In the genomic region with DNA sequence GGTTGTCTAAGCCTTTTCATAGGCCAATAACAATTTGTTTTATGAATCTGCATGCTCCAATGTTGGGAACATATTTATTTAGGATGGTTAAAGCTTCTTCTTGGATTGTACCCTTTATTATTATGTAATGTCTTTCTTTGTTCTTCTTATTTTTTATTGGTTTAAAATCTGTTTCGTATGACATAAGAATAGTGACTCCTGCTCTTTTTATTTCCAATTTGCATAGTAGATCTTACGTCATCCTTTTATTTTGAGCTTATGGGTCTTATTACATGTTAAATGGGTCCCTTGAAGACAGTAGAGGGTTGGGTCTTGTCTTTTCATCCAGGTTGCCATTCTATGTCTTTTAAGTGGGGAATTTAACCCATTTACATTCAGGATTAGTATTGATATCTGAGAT, we compare ENCODE assay signal across 31 cellular contexts.
A peak's percentile ranks its signal among the peaks of the same experiment; 100 is the strongest.
DNase-seq lines count a peak whose midpoint lies in the region; ATAC-seq, FAIRE-seq and TF ChIP-seq lines count a peak whose summit lies in the region.
"Had no signal": no experiment of that assay in that cellular context is flagged by ENCODE, and none has a peak within 500 bp of the region (broad histone marks: within the 10 kb centered on the region; RNA-seq: fewer than 3 reads in every experiment).

No MANE protein-coding gene starts in this region.

- TF ChIP-seq EP300 in HepG2 (IDR thresholded peaks at IDR 0.05; ENCODE audit: low read depth in 2 of 2, low read length in 2 of 2) (no peak), HepG2 (CRISPR knock-in tag; IDR thresholded peaks at IDR 0.05; ENCODE audit: borderline replicate concordance) (no peak)

- H3K4me3 ChIP-seq in HepG2 (replicated peaks in 1 of 3; ENCODE audit: insufficient read depth in 1 of 3, low read depth in 2 of 3, low read length in 3 of 3) = no peak overlapping the region
- H3K4me3 ChIP-seq in right lobe of liver = no peak overlapping the region
- no peak overlapping the region for H3K4me3 ChIP-seq in HEK293 (ENCODE audit: low read depth, low read length)
- H3K4me3 ChIP-seq: A549; BLaER1; BLaER1 treated with 17β-estradiol and CSF1 and Interleukin-3, amounts not matched to agents 10 nM and 100 nM had no signal

- H3K27ac ChIP-seq in HepG2 (ENCODE audit: extremely low read length, insufficient read depth, low read length) (no peak overlapping the region), right lobe of liver (no peak overlapping the region), HEK293 (ENCODE audit: extremely low read depth, low read depth, low read length) (no peak overlapping the region)
- H3K27ac ChIP-seq: 22Rv1; A549; BLaER1; BLaER1 treated with 17β-estradiol and CSF1 and Interleukin-3, amounts not matched to agents 10 nM and 100 nM; C4-2B had no signal

- no peak for ATAC-seq in HepG2
- ATAC-seq in right lobe of liver = no peak
- ATAC-seq: A549; CD8-positive, alpha-beta T cell had no signal

- no peaks in the 10 kb centered on the region for H3K36me3 ChIP-seq in HepG2 (replicated peaks in 1 of 2; ENCODE audit: control insufficient read depth in 1 of 2, insufficient read depth in 2 of 2, low read length in 2 of 2)
- no peaks in the 10 kb centered on the region for H3K36me3 ChIP-seq in right lobe of liver
- no peaks in the 10 kb centered on the region for H3K36me3 ChIP-seq in HEK293 (ENCODE audit: control insufficient read depth in 2 of 2, insufficient read depth in 1 of 2, low read length in 2 of 2)
- H3K36me3 ChIP-seq: BE2C; BLaER1; BLaER1 treated with 17β-estradiol and CSF1 and Interleukin-3, amounts not matched to agents 10 nM and 100 nM had no signal

- no peak overlapping the region for H2AFZ ChIP-seq in HepG2 (ENCODE audit: low read length)

- H3K9ac ChIP-seq in HepG2 (ENCODE audit: insufficient read depth, low read depth, low read length) = no peak overlapping the region
- H3K9ac ChIP-seq: BLaER1; BLaER1 treated with 17β-estradiol and CSF1 and Interleukin-3, amounts not matched to agents 10 nM and 100 nM had no signal

- no peaks in the 10 kb centered on the region for H3K79me2 ChIP-seq in HepG2 (ENCODE audit: insufficient read depth, low read length)

- TF ChIP-seq POLR2A in HepG2 (IDR thresholded peaks at IDR 0.05; ENCODE audit: insufficient read depth in 1 of 2, low read depth in 2 of 2, low read length in 2 of 2) (no peak), right lobe of liver (IDR thresholded peaks at IDR 0.05) (no peak)

- CTCF ChIA-PET in HepG2 (lab: Yijun Ruan, JAX; ENCODE audit: low intra/inter-chr PET ratio, low total read pairs) (no interaction called here), HEK293 (lab: Yijun Ruan, JAX) (no interaction called here)

- no peak overlapping the region for H3K4me2 ChIP-seq in HepG2 (ENCODE audit: low read depth, low read length)
- H3K4me2 ChIP-seq: A549; BLaER1; BLaER1 treated with 17β-estradiol and CSF1 and Interleukin-3, amounts not matched to agents 10 nM and 100 nM had no signal

- TF ChIP-seq RAD21 in HepG2 (CRISPR knock-in tag; IDR thresholded peaks at IDR 0.05) = no peak

- intact Hi-C loops in HepG2 (cut with micrococcal nuclease; ENCODE audit: unreplicated experiment) (no loop called here), right lobe of liver (cut with DNase I) (no loop called here)

- DNase-seq in HepG2 (ENCODE audit: low spot score) (no peak), right lobe of liver (no peak)
- no peak for DNase-seq in stimulated activated CD4-positive, alpha-beta T cell treated with anti-CD3 and anti-CD28 coated beads, Interleukin-2, amount 100 ng/mL, for 48 hours
- DNase-seq: 8988T; ACHN; AML-193; BE2C; C1 segment of cervical spinal cord; Caco-2; Calu3; CD4-positive, alpha-beta memory T cell; CD4-positive, alpha-beta T cell; CD4-positive, CD25-positive, alpha-beta regulatory T cell; CD8-positive, alpha-beta memory T cell; CD8-positive, alpha-beta T cell; COR-L47; DMS 273 treated with DMSO at 0.1 percent for 48 hours; DMS153; DMS53; DMS79; DMS79 treated with DMSO at 0.1 percent for 48 hours; DND-41; EL had no signal

- H3K9me3 ChIP-seq in HepG2 (ENCODE audit: low read length) (peaks cover 93% of the 10 kb centered on the region), right lobe of liver (no peaks in the 10 kb centered on the region), HEK293 (ENCODE audit: control insufficient read depth, insufficient read depth, low read depth, low read length) (no peaks in the 10 kb centered on the region)
- H3K9me3 ChIP-seq: BE2C, Caco-2 had no signal

- POLR2A ChIA-PET in HepG2 (lab: Yijun Ruan, JAX) = no interaction called here
- POLR2A ChIA-PET in HEK293 (lab: Yijun Ruan, JAX) = no interaction called here

- no peaks in the 10 kb centered on the region for H3K27me3 ChIP-seq in HepG2 (ENCODE audit: control insufficient read depth in 1 of 2, insufficient read depth in 2 of 2, low read length in 2 of 2)
- H3K27me3 ChIP-seq in right lobe of liver = no peaks in the 10 kb centered on the region
- H3K27me3 ChIP-seq: BE2C; BLaER1; BLaER1 treated with 17β-estradiol and CSF1 and Interleukin-3, amounts not matched to agents 10 nM and 100 nM had no signal

- in situ Hi-C loops in HepG2 (cut with HindIII; ENCODE audit: extremely low pct_ligation_motif_present, low pct_unique_long_range_greater_than_20kb) = no loop called here

- TF ChIP-seq CTCF in HepG2 (CRISPR knock-in tag; IDR thresholded peaks at IDR 0.05) (no peak), right lobe of liver (IDR thresholded peaks at IDR 0.05) (no peak), HEK293 (tag by site-specific recombination; IDR thresholded peaks at IDR 0.05) (no peak)

- WGBS in HepG2 (ENCODE audit: low lambda C conversion rate) = 6% methylated on average over 2 of the region's 2 CpGs
- WGBS in right lobe of liver (ENCODE audit: insufficient coverage, low coverage, low lambda C conversion rate, missing lambda C conversion rate) = 57% methylated on average over 1 of the region's 2 CpGs

- BruUV-seq in HepG2 (replicated peaks; lab: Mats Ljungman, UMichigan) = no TSS peak

- H3K4me1 ChIP-seq in HepG2 (ENCODE audit: insufficient read depth, low read length) = no peaks in the 10 kb centered on the region
- no peaks in the 10 kb centered on the region for H3K4me1 ChIP-seq in right lobe of liver
- no peaks in the 10 kb centered on the region for H3K4me1 ChIP-seq in HEK293 (ENCODE audit: control insufficient read depth, insufficient read depth, low read length)
- H3K4me1 ChIP-seq: A549; BLaER1; BLaER1 treated with 17β-estradiol and CSF1 and Interleukin-3, amounts not matched to agents 10 nM and 100 nM; Caco-2 had no signal

- H4K20me1 ChIP-seq in HepG2 (ENCODE audit: insufficient read depth, low read length) = no peaks in the 10 kb centered on the region
- H4K20me1 ChIP-seq: BLaER1; BLaER1 treated with 17β-estradiol and CSF1 and Interleukin-3, amounts not matched to agents 10 nM and 100 nM had no signal

- no peak for FAIRE-seq in HepG2 (lab: Jason Lieb, UNC)
- FAIRE-seq: A204.1, A549, D721Med had no signal

TF ChIP-seq in HepG2, 621 proteins besides CTCF, POLR2A, EP300 and RAD21:
- TF ChIP-seq ZNF737 (CRISPR knock-in tag; IDR thresholded peaks at IDR 0.05; ENCODE audit: borderline replicate concordance) = no peak
- peak; percentile 79 for TF ChIP-seq ATF7 (IDR thresholded peaks at IDR 0.05)
- no peak for TF ChIP-seq ATF7 (CRISPR knock-in tag; IDR thresholded peaks at IDR 0.05)

TF ChIP-seq in HEK293, 187 proteins besides CTCF, POLR2A, EP300 and RAD21:
- TF ChIP-seq ZNF555 (tag by site-specific recombination; conservative IDR thresholded peaks at IDR 0.05) = no peak
- no peak for TF ChIP-seq ZNF830 (tag by site-specific recombination; IDR thresholded peaks at IDR 0.05; ENCODE audit: low read depth)
- TF ChIP-seq, protein P1, sequence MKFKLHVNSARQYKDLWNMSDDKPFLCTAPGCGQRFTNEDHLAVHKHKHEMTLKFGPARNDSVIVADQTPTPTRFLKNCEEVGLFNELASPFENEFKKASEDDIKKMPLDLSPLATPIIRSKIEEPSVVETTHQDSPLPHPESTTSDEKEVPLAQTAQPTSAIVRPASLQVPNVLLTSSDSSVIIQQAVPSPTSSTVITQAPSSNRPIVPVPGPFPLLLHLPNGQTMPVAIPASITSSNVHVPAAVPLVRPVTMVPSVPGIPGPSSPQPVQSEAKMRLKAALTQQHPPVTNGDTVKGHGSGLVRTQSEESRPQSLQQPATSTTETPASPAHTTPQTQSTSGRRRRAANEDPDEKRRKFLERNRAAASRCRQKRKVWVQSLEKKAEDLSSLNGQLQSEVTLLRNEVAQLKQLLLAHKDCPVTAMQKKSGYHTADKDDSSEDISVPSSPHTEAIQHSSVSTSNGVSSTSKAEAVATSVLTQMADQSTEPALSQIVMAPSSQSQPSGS (tag by site-specific recombination; IDR thresholded peaks at IDR 0.05; ENCODE audit: low read depth) = peak; percentile 56; the same call in 1 of the 2 replicates
- no peak for TF ChIP-seq ZNF585B (tag by site-specific recombination; IDR thresholded peaks at IDR 0.05)
TF ChIP-seq in HEK293: peak in this region for 1.
